In the genomic region with DNA sequence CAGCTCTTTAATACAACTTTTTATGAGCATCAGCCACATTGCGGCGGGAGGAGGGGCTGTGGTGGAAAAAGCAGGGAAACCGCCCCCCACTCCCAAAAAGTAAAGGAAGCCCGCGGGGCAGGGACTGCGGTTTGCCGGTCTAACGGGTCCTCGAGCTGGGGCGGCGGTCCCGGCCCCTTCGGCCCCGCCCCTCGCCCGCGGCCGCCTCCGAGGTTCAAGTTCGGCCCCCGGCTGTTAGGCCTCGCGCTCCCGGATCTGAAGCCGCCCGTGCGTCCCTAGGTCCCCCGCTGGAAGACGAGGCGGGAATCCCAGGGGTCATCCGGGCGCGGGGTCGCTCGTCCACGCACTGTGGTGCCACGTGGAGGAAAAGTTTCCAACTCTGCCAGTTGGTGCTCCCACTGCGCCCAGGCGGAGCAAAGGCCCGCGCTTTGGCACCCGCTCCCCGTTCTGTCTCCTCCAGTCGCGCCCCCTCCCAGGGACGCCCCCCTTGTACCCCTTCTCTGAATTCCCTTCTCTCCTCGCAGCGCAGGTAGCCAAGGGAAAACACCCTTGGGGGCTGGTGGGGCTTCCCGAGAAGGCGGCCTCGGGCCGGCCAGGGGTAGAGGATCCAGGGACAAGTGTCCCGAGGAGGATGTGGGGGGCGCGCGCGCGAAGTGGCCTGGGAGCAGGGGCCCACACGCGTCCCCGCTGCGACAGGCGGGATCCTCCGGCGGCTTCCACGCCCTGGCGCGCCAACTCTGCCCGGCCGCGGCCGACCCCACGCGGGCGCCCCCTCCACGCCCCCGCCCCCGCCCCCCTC, we compare ENCODE assay signal across 8 cellular contexts. TPM values are rescaled to one million over a fixed set of nuclear protein-coding genes. Genes with fewer than 3 reads are reported as not detected.
DNase-seq lines count a peak whose midpoint lies in the region; ATAC-seq and TF ChIP-seq lines count a peak whose summit lies in the region.

No MANE protein-coding gene starts in this region.

- peak overlapping the region; percentile 99 for H3K4me2 ChIP-seq in Karpas-422 (ENCODE audit: low read depth, low read length, poor library complexity, severe bottlenecking)

- no peaks in the 10 kb centered on the region for H3K79me2 ChIP-seq in Karpas-422 (ENCODE audit: low read length)

- peak; percentile 31 for ATAC-seq in GM21528 (IDR thresholded peaks at IDR 0.05; ENCODE audit: low FRiP score, unreplicated experiment)

- no peak for TF ChIP-seq CTCF in breast epithelium (IDR thresholded peaks at IDR 0.05)
- no peak for TF ChIP-seq CTCF in lower leg skin (IDR thresholded peaks at IDR 0.05)
- TF ChIP-seq CTCF in suprapubic skin (IDR thresholded peaks at IDR 0.05): no peak

- H3K4me3 ChIP-seq in Karpas-422 (ENCODE audit: low read length) (peak overlapping the region; percentile 91), breast epithelium (peak overlapping the region; percentile 75 to 97 (median 87)), lower leg skin (ENCODE audit: low read depth, poor library complexity, severe bottlenecking) (peak overlapping the region; percentile 45), suprapubic skin (peak overlapping the region; percentile 93)

- peak overlapping the region; percentile 55 for H3K9ac ChIP-seq in Karpas-422 (ENCODE audit: low read length)

- no peak overlapping the region for H3K27ac ChIP-seq in Karpas-422 (ENCODE audit: low read length)
- peak overlapping the region; percentile 93 to 98 for H3K27ac ChIP-seq in breast epithelium
- H3K27ac ChIP-seq in suprapubic skin: peak overlapping the region; percentile 84

- no peaks in the 10 kb centered on the region for H3K36me3 ChIP-seq in Karpas-422 (ENCODE audit: insufficient read depth, low read length)
- H3K36me3 ChIP-seq in breast epithelium: no peaks in the 10 kb centered on the region
- H3K36me3 ChIP-seq in suprapubic skin: no peaks in the 10 kb centered on the region

- H3K9me2 ChIP-seq in Karpas-422 (replicated peaks; ENCODE audit: insufficient read depth, low read length): no peaks in the 10 kb centered on the region

- peaks cover 22% of the 10 kb centered on the region for H4K20me1 ChIP-seq in Karpas-422 (ENCODE audit: insufficient read depth, low read depth, low read length)

- 1% methylated on average over 38 to 52 of the region's 78 CpGs for WGBS in lower leg skin, 2 donors
- WGBS in suprapubic skin: 0% methylated on average over 16 of the region's 78 CpGs

- intact Hi-C loops in breast epithelium (cut with DNase I; ENCODE audit: low total_unique reads) (no loop called here), lower leg skin (cut with DNase I; ENCODE audit: low total_unique reads) (no loop called here)

- H3K4me1 ChIP-seq in Karpas-422 (ENCODE audit: low read length) (peaks cover 28% of the 10 kb centered on the region), breast epithelium (peaks cover 0 to 4% of the 10 kb centered on the region in 2 donors), suprapubic skin (peaks cover 41% of the 10 kb centered on the region)

- DNase-seq in Daoy (ENCODE audit: low read depth): peak; percentile 75
- peak; percentile 48 for DNase-seq in Karpas-422
- peak; percentile 40 to 54 for DNase-seq in breast epithelium (ENCODE audit: low spot score in 2 of 2)
- DNase-seq in lower leg skin (ENCODE audit: low spot score in 2 of 2): peak; percentile 44 to 91
- peak; percentile 79 to 80 for DNase-seq in suprapubic skin (ENCODE audit: low spot score in 2 of 2)
- DNase-seq in NCI-H187 treated with DMSO at 0.1 percent for 48 hours (lab: John Stamatoyannopoulos, UW): no peak
- no peak for DNase-seq in epidermal melanocyte (ENCODE audit: insufficient read length, low spot score)

- H3K27me3 ChIP-seq in Karpas-422 (ENCODE audit: low read length) (no peaks in the 10 kb centered on the region), breast epithelium (no peaks in the 10 kb centered on the region), suprapubic skin (no peaks in the 10 kb centered on the region)

- TF ChIP-seq EP300 in suprapubic skin (IDR thresholded peaks at IDR 0.05): no peak

- peak overlapping the region; percentile 61; the same call in 1 of the 2 replicates for H2AFZ ChIP-seq in Karpas-422 (ENCODE audit: low read length)

- H3K9me3 ChIP-seq in Karpas-422 (ENCODE audit: low read length) (no peaks in the 10 kb centered on the region), breast epithelium (no peaks in the 10 kb centered on the region), suprapubic skin (no peaks in the 10 kb centered on the region)

- no peak for TF ChIP-seq POLR2A in breast epithelium (IDR thresholded peaks at IDR 0.05)
- TF ChIP-seq POLR2A in lower leg skin (IDR thresholded peaks at IDR 0.05): no peak
- no peak for TF ChIP-seq POLR2A in suprapubic skin (IDR thresholded peaks at IDR 0.05)

RNA-seq across cellular contexts. Expression of gene AUTS2, which starts 0.8 kb away (rescaled TPM):
- total RNA-seq in Daoy (2014; rRNA removed; shearing (Covaris generic)): 5.5 and 13.9 TPM in 2 replicates
- 31.0 and 38.5 TPM in 2 replicates for total RNA-seq in Karpas-422 (2014; rRNA removed; shearing (Covaris generic); ENCODE audit: low replicate concordance)
- total RNA-seq in breast epithelium: 10 to 100 TPM; 31.5 to 94.3 (median 81.3) TPM
- 10 to 100 TPM; 30.8 to 41.9 (median 40.5) TPM for total RNA-seq in lower leg skin
- 100 to 1,000 TPM in 1 of 4 donors, 10 to 100 TPM in 3; 31.0 to 102 (median 56.4) TPM for total RNA-seq in suprapubic skin

Comparison
In these comparisons a context has a peak if more than half of its experiments do, and no peak if none do; other contexts are left out.
1. DNase-seq: peak in Daoy (single experiment), Karpas-422 (single experiment), breast epithelium (2 of 2), lower leg skin (2 of 2) and suprapubic skin (2 of 2); none in NCI-H187 treated with DMSO at 0.1 percent for 48 hours (single experiment) and epidermal melanocyte (single experiment).
2. Peak in every context shown above with its lines, with median percentiles within 50 percentile points of each other: H3K4me3 ChIP-seq.